24 cellular contexts compared by ENCODE assay signal in genomic region chr3:31636063-31636462, GRCh38.
DNase-seq lines count a peak whose midpoint lies in the region; ATAC-seq, FAIRE-seq and TF ChIP-seq lines count a peak whose summit lies in the region.
"Had no signal": no experiment of that assay in that cellular context is flagged by ENCODE, and none has a peak within 500 bp of the region (broad histone marks: within the 10 kb centered on the region; RNA-seq: fewer than 3 reads in every experiment).

No MANE protein-coding gene starts in this region.

- H4K20me1 ChIP-seq in HepG2 (ENCODE audit: insufficient read depth, low read length): no peaks in the 10 kb centered on the region

- intact Hi-C loops in HepG2 (cut with micrococcal nuclease; ENCODE audit: unreplicated experiment): no loop called here
- intact Hi-C loops in right lobe of liver (cut with DNase I): no loop called here
- intact Hi-C loops in body of pancreas (cut with DNase I): no loop called here

- no peaks in the 10 kb centered on the region for H3K79me2 ChIP-seq in HepG2 (ENCODE audit: insufficient read depth, low read length)

- ATAC-seq in HepG2: no peak
- no peak for ATAC-seq in right lobe of liver
- ATAC-seq in T-cell (replicated peaks in 1 of 4): no peak
- no peak for ATAC-seq in body of pancreas
- ATAC-seq: lower lobe of right lung, pancreas, WTC11 had no signal

- TF ChIP-seq POLR2A in HepG2 (IDR thresholded peaks at IDR 0.05; ENCODE audit: insufficient read depth in 1 of 2, low read depth in 2 of 2, low read length in 2 of 2) (no peak), right lobe of liver (IDR thresholded peaks at IDR 0.05) (no peak), body of pancreas (IDR thresholded peaks at IDR 0.05) (no peak)

- FAIRE-seq in HepG2 (lab: Jason Lieb, UNC): peak; percentile 4
- no peak for FAIRE-seq in frontal cortex (lab: Jason Lieb, UNC)
- FAIRE-seq: pancreas, urothelium cell line had no signal

- TF ChIP-seq EP300 in HepG2 (IDR thresholded peaks at IDR 0.05; ENCODE audit: low read depth in 2 of 2, low read length in 2 of 2): no peak
- TF ChIP-seq EP300 in HepG2 (CRISPR knock-in tag; IDR thresholded peaks at IDR 0.05; ENCODE audit: borderline replicate concordance): no peak

- H3K4me2 ChIP-seq in HepG2 (ENCODE audit: low read depth, low read length): no peak overlapping the region

- no peak for TF ChIP-seq RAD21 in HepG2 (CRISPR knock-in tag; IDR thresholded peaks at IDR 0.05)

- H3K27me3 ChIP-seq in HepG2 (ENCODE audit: control insufficient read depth in 1 of 2, insufficient read depth in 2 of 2, low read length in 2 of 2) (no peaks in the 10 kb centered on the region), right lobe of liver (no peaks in the 10 kb centered on the region), endodermal cell (ENCODE audit: control insufficient read depth, insufficient read depth, low read length, poor library complexity, severe bottlenecking) (no peaks in the 10 kb centered on the region), body of pancreas (no peaks in the 10 kb centered on the region)
- H3K27me3 ChIP-seq: adrenal gland, cardiac muscle cell, dorsolateral prefrontal cortex, pancreas, sigmoid colon had no signal

- no peak for DNase-seq in HepG2 (ENCODE audit: low spot score)
- no peak for DNase-seq in right lobe of liver
- DNase-seq in T-cell: no peak
- no peak for DNase-seq in endodermal cell
- DNase-seq in frontal cortex (ENCODE audit: low spot score in 2 of 2): no peak
- no peak for DNase-seq in stimulated activated CD4-positive, alpha-beta T cell treated with anti-CD3 and anti-CD28 coated beads, Interleukin-2, amount 100 ng/mL, for 24 hours
- no peak for DNase-seq in stimulated activated naive CD4-positive, alpha-beta T cell (lab: John Stamatoyannopoulos, UW)
- no peak for DNase-seq in body of pancreas
- DNase-seq: activated CD8-positive, alpha-beta memory T cell treated with anti-CD3 and anti-CD28 coated beads, Interleukin-2, amount 50 U/mL, for 4 hours; adrenal gland; Calu3; dorsolateral prefrontal cortex; erythroblast; glutamatergic neuron; Kasumi-1; lower lobe of right lung; NCI-H1092 treated with DMSO at 0.1 percent for 48 hours; NCI-H2081 treated with DMSO at 0.1 percent for 48 hours; NCI-H510A treated with DMSO at 0.1 percent for 48 hours; pancreas; sigmoid colon had no signal

- peak overlapping the region in 2 of 3 donors; percentile 4 to 49 for H3K4me3 Mint-ChIP-seq in T-cell
- no peak overlapping the region for H3K4me3 Mint-ChIP-seq in endodermal cell
- H3K4me3 Mint-ChIP-seq: WTC11 had no signal

- CTCF ChIA-PET in HepG2 (lab: Yijun Ruan, JAX; ENCODE audit: low intra/inter-chr PET ratio, low total read pairs): no interaction called here
- CTCF ChIA-PET in T-cell (lab: Charles Lee): interaction anchor here in 1 of 2 donors (1.0 kb wide), 2 partner anchors 57 to 100 kb away, joined by 3 read pairs; no protein-coding TSS in a partner anchor

- H3K4me3 ChIP-seq in HepG2 (replicated peaks in 1 of 3; ENCODE audit: insufficient read depth in 1 of 3, low read depth in 2 of 3, low read length in 3 of 3): no peak overlapping the region
- no peak overlapping the region for H3K4me3 ChIP-seq in right lobe of liver
- no peak overlapping the region for H3K4me3 ChIP-seq in endodermal cell (ENCODE audit: low read length)
- no peak overlapping the region for H3K4me3 ChIP-seq in body of pancreas
- H3K4me3 ChIP-seq: adrenal gland, cardiac muscle cell, dorsolateral prefrontal cortex, lower lobe of right lung, pancreas, sigmoid colon had no signal

- H3K9ac ChIP-seq in HepG2 (ENCODE audit: insufficient read depth, low read depth, low read length): no peak overlapping the region
- H3K9ac ChIP-seq in endodermal cell (ENCODE audit: extremely low read depth, low read length, poor library complexity, severe bottlenecking): no peak overlapping the region

- H3K4me1 ChIP-seq in HepG2 (ENCODE audit: insufficient read depth, low read length) (peaks cover 26% of the 10 kb centered on the region), right lobe of liver (no peaks in the 10 kb centered on the region), endodermal cell (ENCODE audit: control insufficient read depth, insufficient read depth, low read length) (no peaks in the 10 kb centered on the region), body of pancreas (no peaks in the 10 kb centered on the region)
- H3K4me1 ChIP-seq: lower lobe of right lung, pancreas had no signal

- peak overlapping the region; percentile 79 to 87 for H3K27ac Mint-ChIP-seq in T-cell
- H3K27ac Mint-ChIP-seq in endodermal cell: peak overlapping the region; percentile 21
- H3K27ac Mint-ChIP-seq: WTC11 had no signal

- no peak for TF ChIP-seq CTCF in HepG2 (CRISPR knock-in tag; IDR thresholded peaks at IDR 0.05)
- no peak for TF ChIP-seq CTCF in right lobe of liver (IDR thresholded peaks at IDR 0.05)
- TF ChIP-seq CTCF in endodermal cell (conservative IDR thresholded peaks at IDR 0.05): no peak
- no peak for TF ChIP-seq CTCF in body of pancreas (IDR thresholded peaks at IDR 0.05)

- H3K27ac ChIP-seq in HepG2 (ENCODE audit: extremely low read length, insufficient read depth, low read length) (peak overlapping the region; percentile 51), right lobe of liver (no peak overlapping the region), endodermal cell (ENCODE audit: low read depth, low read length) (no peak overlapping the region), body of pancreas (no peak overlapping the region)
- H3K27ac ChIP-seq: adrenal gland, cardiac muscle cell, dorsolateral prefrontal cortex, lower lobe of right lung, pancreas had no signal

- H3K36me3 Mint-ChIP-seq in T-cell (peaks cover 38% of the 10 kb centered on the region), endodermal cell (ENCODE audit: low read depth) (peaks cover 48% of the 10 kb centered on the region)

- BruUV-seq in HepG2 (replicated peaks; lab: Mats Ljungman, UMichigan): no TSS peak

- H3K27me3 Mint-ChIP-seq in T-cell: no peaks in the 10 kb centered on the region
- H3K27me3 Mint-ChIP-seq in endodermal cell (ENCODE audit: insufficient read depth): no peaks in the 10 kb centered on the region

- H3K9me3 Mint-ChIP-seq in T-cell (no peaks in the 10 kb centered on the region), endodermal cell (no peaks in the 10 kb centered on the region)
- H3K9me3 Mint-ChIP-seq: WTC11 had no signal

- in situ Hi-C loops in HepG2 (cut with HindIII; ENCODE audit: extremely low pct_ligation_motif_present, low pct_unique_long_range_greater_than_20kb): no loop called here

- POLR2A ChIA-PET in HepG2 (lab: Yijun Ruan, JAX): no interaction called here
- POLR2A ChIA-PET in T-cell (lab: Charles Lee): interaction anchor here in 1 of 2 donors (0.6 to 1.2 kb wide), 2 partner anchors 9 to 667 kb away, joined by 3 read pairs; no protein-coding TSS in a partner anchor

- H2AFZ ChIP-seq in HepG2 (ENCODE audit: low read length): no peak overlapping the region

- WGBS in HepG2 (ENCODE audit: low lambda C conversion rate): 85% methylated on average over 4 of the region's 4 CpGs
- WGBS in right lobe of liver (ENCODE audit: insufficient coverage, low coverage, low lambda C conversion rate, missing lambda C conversion rate): 79% methylated on average over 4 of the region's 4 CpGs
- 97 to 100% methylated on average over 3 to 4 of the region's 4 CpGs for WGBS in endodermal cell (ENCODE audit: insufficient coverage in 1 of 2, insufficient read length in 1 of 2), 2 experiments
- WGBS in body of pancreas, 2 donors: 87 to 88% methylated on average over 4 of the region's 4 CpGs

- H3K9me3 ChIP-seq in HepG2 (ENCODE audit: low read length) (no peaks in the 10 kb centered on the region), right lobe of liver (no peaks in the 10 kb centered on the region), endodermal cell (ENCODE audit: control insufficient read depth, low read length) (no peaks in the 10 kb centered on the region), body of pancreas (no peaks in the 10 kb centered on the region)
- H3K9me3 ChIP-seq: adrenal gland, lower lobe of right lung, pancreas, sigmoid colon had no signal

- H3K4me1 Mint-ChIP-seq in T-cell (peaks cover 44 to 56% (median 49%) of the 10 kb centered on the region in 3 donors), endodermal cell (no peaks in the 10 kb centered on the region)
- H3K4me1 Mint-ChIP-seq: WTC11 had no signal

- H3K36me3 ChIP-seq in HepG2 (replicated peaks in 1 of 2; ENCODE audit: control insufficient read depth in 1 of 2, insufficient read depth in 2 of 2, low read length in 2 of 2) (peaks cover 3 to 29% of the 10 kb centered on the region in 2 experiments), right lobe of liver (peaks cover 0 to 8% (median 0%) of the 10 kb centered on the region in 4 donors), endodermal cell (ENCODE audit: control insufficient read depth, insufficient read depth, low read length) (peaks cover 76% of the 10 kb centered on the region), body of pancreas (replicated peaks in 1 of 2; ENCODE audit: insufficient read depth in 1 of 2, low read depth in 2 of 2) (peaks cover 0 to 7% of the 10 kb centered on the region in 2 donors)

TF ChIP-seq in HepG2, 621 proteins besides CTCF, POLR2A, EP300 and RAD21:
- TF ChIP-seq NFE2L2 (IDR thresholded peaks at IDR 0.05; ENCODE audit: low read length) (no peak), ZFP37 (CRISPR knock-in tag; IDR thresholded peaks at IDR 0.05; ENCODE audit: borderline replicate concordance) (no peak), ZNF788 (CRISPR knock-in tag; IDR thresholded peaks at IDR 0.05; ENCODE audit: borderline replicate concordance) (no peak), TFDP2 (CRISPR knock-in tag; IDR thresholded peaks at IDR 0.05) (no peak), HNF4G (IDR thresholded peaks at IDR 0.05; ENCODE audit: borderline replicate concordance, low read depth, low read length) (no peak), HNF4G (CRISPR knock-in tag; IDR thresholded peaks at IDR 0.05; ENCODE audit: borderline replicate concordance, low read depth) (no peak), TRIM24 (CRISPR knock-in tag; IDR thresholded peaks at IDR 0.05) (no peak), ARHGAP35 (CRISPR knock-in tag; IDR thresholded peaks at IDR 0.05; ENCODE audit: borderline replicate concordance) (no peak)
TF ChIP-seq in HepG2: peak in this region for 0.
